In the genomic region with DNA sequence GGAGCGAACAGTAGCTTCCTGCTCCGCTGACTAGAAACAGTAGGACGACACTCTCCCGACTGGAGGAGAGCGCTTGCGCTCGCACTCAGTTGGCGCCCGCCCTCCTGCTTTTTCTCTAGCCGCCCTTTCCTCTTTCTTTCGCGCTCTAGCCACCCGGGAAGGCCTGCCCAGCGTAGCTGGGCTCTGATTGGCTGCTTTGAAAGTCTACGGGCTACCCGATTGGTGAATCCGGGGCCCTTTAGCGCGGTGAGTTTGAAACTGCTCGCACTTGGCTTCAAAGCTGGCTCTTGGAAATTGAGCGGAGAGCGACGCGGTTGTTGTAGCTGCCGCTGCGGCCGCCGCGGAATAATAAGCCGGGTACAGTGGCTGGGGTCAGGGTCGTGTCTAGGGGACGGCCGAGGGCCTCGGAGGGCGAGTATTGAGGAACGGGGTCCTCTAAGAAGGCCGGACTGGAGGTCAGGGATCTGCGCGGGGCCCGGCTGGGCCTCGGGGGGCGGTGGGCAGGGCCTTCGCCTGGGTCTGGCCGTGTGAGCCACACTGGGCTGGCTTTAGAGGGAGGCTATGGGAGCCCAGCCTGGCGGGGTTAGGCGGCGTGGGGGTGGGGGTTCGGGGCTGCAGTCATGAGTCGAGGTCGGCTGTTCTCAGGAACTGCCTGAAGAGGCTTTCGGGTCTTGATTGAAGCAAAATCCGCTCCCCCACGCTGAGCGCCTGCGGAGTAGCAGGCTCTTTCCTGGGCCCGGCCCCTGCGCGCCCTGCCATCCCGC, we compare ENCODE assay signal across 8 cellular contexts. TPM values are rescaled to one million over a fixed set of nuclear protein-coding genes. Genes with fewer than 3 reads are reported as not detected.
DNase-seq lines count a peak whose midpoint lies in the region; ATAC-seq, FAIRE-seq and TF ChIP-seq lines count a peak whose summit lies in the region.

A gene (plus strand): TSS at position 265 of the 764 bp plus-strand sequence. CDS start 1,688 bp downstream, outside the sequence.

- TF ChIP-seq POLR2A in prostate gland (IDR thresholded peaks at IDR 0.05), result peak; percentile 37

- H3K36me3 ChIP-seq in left ventricle myocardium inferior, result no peaks in the 10 kb centered on the region
- H3K36me3 ChIP-seq in prostate gland, result no peaks in the 10 kb centered on the region

- TF ChIP-seq CTCF in GM13976 (IDR thresholded peaks at IDR 0.05; ENCODE audit: borderline replicate concordance, control extremely low read depth, extremely low read depth, insufficient read depth, missing control alignments) (no peak), left ventricle myocardium inferior (IDR thresholded peaks at IDR 0.05; ENCODE audit: borderline replicate concordance) (no peak), prostate gland (IDR thresholded peaks at IDR 0.05) (peak in 1 of 4 experiments; percentile 11)

- WGBS in prostate gland, result under 1% methylated on average over 58 of the region's 59 CpGs

- H3K9me3 ChIP-seq in left ventricle myocardium inferior (replicated peaks) (no peaks in the 10 kb centered on the region), prostate gland (no peaks in the 10 kb centered on the region)

- FAIRE-seq in urothelium cell line (lab: Jason Lieb, UNC), result peak; percentile 48

- DNase-seq in GM13976 (ENCODE audit: low spot score) (peak; percentile 95), NCI-H146 treated with DMSO at 0.1 percent for 48 hours (lab: John Stamatoyannopoulos, UW; ENCODE audit: unreplicated experiment) (peak; percentile 97), amniotic stem cell (lab: John Stamatoyannopoulos, UW) (peak; percentile 98), left ventricle myocardium inferior (peak; percentile 96), prostate gland (ENCODE audit: low spot score) (peak; percentile 95), urothelium cell line (ENCODE audit: low spot score) (peak; percentile 100)

- H3K27me3 ChIP-seq in left ventricle myocardium inferior (ENCODE audit: low read depth), result no peaks in the 10 kb centered on the region
- H3K27me3 ChIP-seq in prostate gland (replicated peaks; ENCODE audit: insufficient read depth), result no peaks in the 10 kb centered on the region

- H3K4me1 ChIP-seq in left ventricle myocardium inferior (peaks cover 11% of the 10 kb centered on the region), prostate gland (replicated peaks) (no peaks in the 10 kb centered on the region)

- intact Hi-C loops in T-helper 1 cell treated with Interleukin-12 subunit alpha and Interleukin-12 subunit beta and Interleukin-4 antibody, amounts not matched to agents 30 ng/mL and 1 ng/mL, for 36 hours (cut with micrococcal nuclease), result loop anchor here (1.0 to 5.0 kb wide), 8 partner anchors 9 to 1124 kb away; no protein-coding TSS in a partner anchor
- intact Hi-C loops in left ventricle myocardium inferior (cut with micrococcal nuclease), result no loop called here
- intact Hi-C loops in prostate gland (cut with DNase I), result no loop called here

- in situ Hi-C loops in GM13976 (cut with MboI; ENCODE audit: low sequenced_read_pairs, unreplicated experiment), result no loop called here

- ATAC-seq in HG02870 (IDR thresholded peaks at IDR 0.05; ENCODE audit: unreplicated experiment), result peak; percentile 95

- peak within 1 kb of the TSS; percentile 48 for H3K27ac ChIP-seq in left ventricle myocardium inferior (replicated peaks)
- no peak within 1 kb of the TSS for H3K27ac ChIP-seq in prostate gland

- H3K4me3 ChIP-seq in left ventricle myocardium inferior (peak within 1 kb of the TSS; percentile 79), prostate gland (peak within 1 kb of the TSS; percentile 46)

RNA-seq across cellular contexts. Expression of the gene that starts here (rescaled TPM):
- total RNA-seq in T-helper 1 cell treated with Interleukin-12 subunit alpha and Interleukin-12 subunit beta and Interleukin-4 antibody, amounts not matched to agents 30 ng/mL and 1 ng/mL, for 36 hours, result 91.4 and 93.4 TPM in 2 replicates
- total RNA-seq in left ventricle myocardium inferior, result 1.5 TPM
- total RNA-seq in prostate gland, result 1 to 10 TPM; 5.3 to 5.7 TPM

Comparison
In these comparisons a context has a peak if more than half of its experiments do, and no peak if none do; other contexts are left out.
1. RNA of the gene that starts here (total RNA-seq): 91.4 to 93.4 TPM in T-helper 1 cell treated with Interleukin-12 subunit alpha and Interleukin-12 subunit beta and Interleukin-4 antibody, amounts not matched to agents 30 ng/mL and 1 ng/mL, for 36 hours; 5.3 to 5.7 TPM in prostate gland and 1.5 TPM in left ventricle myocardium inferior (single experiment); every median in the first group is over 10 times any median in the second.
2. Peak in every context shown above with its lines, with median percentiles within 50 percentile points of each other: DNase-seq.